In the genomic region with DNA sequence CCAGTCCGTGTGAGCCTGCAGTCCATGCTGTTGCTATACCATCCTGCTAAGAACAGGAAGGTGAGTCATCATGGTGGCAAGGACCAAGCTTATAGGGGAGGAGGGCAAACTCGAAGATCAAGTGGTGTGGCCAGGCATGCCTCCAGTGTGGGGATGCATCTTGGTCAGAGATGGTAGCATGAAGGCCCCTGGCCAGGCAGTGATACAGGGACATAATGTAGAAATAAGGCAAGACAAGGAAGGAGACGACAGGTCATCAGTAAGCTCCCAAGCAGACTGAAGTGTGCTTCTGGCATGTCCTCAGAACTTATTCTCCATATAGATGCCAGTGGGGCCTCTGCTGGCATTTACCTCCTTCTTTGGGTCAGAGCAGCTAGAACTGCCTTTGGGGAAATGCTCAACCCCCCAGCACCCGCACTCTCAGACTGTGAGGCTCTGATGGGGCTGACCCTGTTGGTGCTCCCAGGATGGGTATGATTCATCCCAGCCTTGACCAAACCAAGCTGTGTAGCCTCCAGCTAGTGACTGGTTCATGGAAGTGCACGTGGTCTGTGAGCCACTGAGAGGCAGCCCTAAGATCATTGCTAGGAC, we compare ENCODE assay signal across 10 cellular contexts. TPM values are rescaled to one million over a fixed set of nuclear protein-coding genes. Genes with fewer than 3 reads are reported as not detected.
DNase-seq lines count a peak whose midpoint lies in the region; ATAC-seq and TF ChIP-seq lines count a peak whose summit lies in the region.
"Had no signal": no experiment of that assay in that cellular context is flagged by ENCODE, and none has a peak within 500 bp of the region (broad histone marks: within the 10 kb centered on the region; RNA-seq: fewer than 3 reads in every experiment).

No MANE protein-coding gene starts in this region.

- no peak overlapping the region for H3K4me3 Mint-ChIP-seq in activated CD8-positive, alpha-beta memory T cell treated with anti-CD3 and anti-CD28 coated beads, Interleukin-2, amount 10 ng/mL, durations not matched to agents 7 days and 5 days
- peak overlapping the region; percentile 49 for H3K4me3 Mint-ChIP-seq in glutamatergic neuron (ENCODE audit: unreplicated experiment)
- H3K4me3 Mint-ChIP-seq: activated naive CD4-positive, alpha-beta T cell treated with anti-CD3 and anti-CD28 coated beads, Interleukin-2, amount 10 ng/mL, durations not matched to agents 7 days and 5 days had no signal

- DNase-seq in ACHN (peak; percentile 17), HFF-Myc (ENCODE audit: extremely low read depth, low read depth) (peak; percentile 15), glutamatergic neuron (no peak), DMS153 (lab: John Stamatoyannopoulos, UW) (no peak), kidney glomerular epithelial cell (lab: John Stamatoyannopoulos, UW) (no peak), NCI-H1436 (lab: John Stamatoyannopoulos, UW) (no peak)
- DNase-seq in activated CD8-positive, alpha-beta memory T cell treated with anti-CD3 and anti-CD28 coated beads, Interleukin-2, amount 10 ng/mL, durations not matched to agents 7 days and 5 days = peak; percentile 39
- DNase-seq: activated naive CD4-positive, alpha-beta T cell treated with anti-CD3 and anti-CD28 coated beads, Interleukin-2, amount 10 ng/mL, durations not matched to agents 7 days and 5 days; MM.1S had no signal

- CTCF ChIA-PET in activated CD8-positive, alpha-beta memory T cell treated with anti-CD3 and anti-CD28 coated beads, Interleukin-2, amount 10 ng/mL, durations not matched to agents 7 days and 5 days (lab: Charles Lee) = interaction anchor here (1.3 kb wide), 1 partner anchor 181 kb away, joined by 3 read pairs; no protein-coding TSS in a partner anchor

- in situ Hi-C loops in ACHN (cut with HindIII; ENCODE audit: low pct_ligation_motif_present, low pct_unique_long_range_greater_than_20kb, low sequenced_read_pairs) = no loop called here

- H3K4me1 Mint-ChIP-seq in activated CD8-positive, alpha-beta memory T cell treated with anti-CD3 and anti-CD28 coated beads, Interleukin-2, amount 10 ng/mL, durations not matched to agents 7 days and 5 days = peaks cover 10% of the 10 kb centered on the region
- peaks cover 41% of the 10 kb centered on the region for H3K4me1 Mint-ChIP-seq in glutamatergic neuron (ENCODE audit: low read depth, unreplicated experiment)

- no peak overlapping the region for H3K27ac Mint-ChIP-seq in activated CD8-positive, alpha-beta memory T cell treated with anti-CD3 and anti-CD28 coated beads, Interleukin-2, amount 10 ng/mL, durations not matched to agents 7 days and 5 days
- H3K27ac Mint-ChIP-seq in glutamatergic neuron (ENCODE audit: unreplicated experiment) = no peak overlapping the region
- H3K27ac Mint-ChIP-seq: activated naive CD4-positive, alpha-beta T cell treated with anti-CD3 and anti-CD28 coated beads, Interleukin-2, amount 10 ng/mL, durations not matched to agents 7 days and 5 days had no signal

- peaks cover 27% of the 10 kb centered on the region for H3K27me3 Mint-ChIP-seq in activated CD8-positive, alpha-beta memory T cell treated with anti-CD3 and anti-CD28 coated beads, Interleukin-2, amount 10 ng/mL, durations not matched to agents 7 days and 5 days
- H3K27me3 Mint-ChIP-seq in glutamatergic neuron (ENCODE audit: unreplicated experiment) = peaks cover 8% of the 10 kb centered on the region

- H3K36me3 Mint-ChIP-seq in activated CD8-positive, alpha-beta memory T cell treated with anti-CD3 and anti-CD28 coated beads, Interleukin-2, amount 10 ng/mL, durations not matched to agents 7 days and 5 days = no peaks in the 10 kb centered on the region
- H3K36me3 Mint-ChIP-seq in glutamatergic neuron (ENCODE audit: unreplicated experiment) = peaks cover 10% of the 10 kb centered on the region
- H3K36me3 Mint-ChIP-seq: activated naive CD4-positive, alpha-beta T cell treated with anti-CD3 and anti-CD28 coated beads, Interleukin-2, amount 10 ng/mL, durations not matched to agents 7 days and 5 days had no signal

- ATAC-seq in activated CD8-positive, alpha-beta memory T cell treated with anti-CD3 and anti-CD28 coated beads, Interleukin-2, amount 10 ng/mL, durations not matched to agents 7 days and 5 days = peak; percentile 36
- no peak for ATAC-seq in HG02763 (IDR thresholded peaks at IDR 0.05; ENCODE audit: unreplicated experiment)

- no peak overlapping the region for H3K4me3 ChIP-seq in HFF-Myc (replicated peaks; ENCODE audit: low read depth, low read length)

- TF ChIP-seq CTCF in HFF-Myc (IDR thresholded peaks at IDR 0.05; ENCODE audit: low read depth, low read length, missing control alignments) (no peak), glutamatergic neuron (IDR thresholded peaks at IDR 0.05; ENCODE audit: partially characterized antibody, unreplicated experiment) (no peak)

- no peaks in the 10 kb centered on the region for H3K9me3 Mint-ChIP-seq in activated CD8-positive, alpha-beta memory T cell treated with anti-CD3 and anti-CD28 coated beads, Interleukin-2, amount 10 ng/mL, durations not matched to agents 7 days and 5 days (ENCODE audit: low read depth)
- H3K9me3 Mint-ChIP-seq in glutamatergic neuron (ENCODE audit: unreplicated experiment) = peaks cover 2% of the 10 kb centered on the region
- H3K9me3 Mint-ChIP-seq: activated naive CD4-positive, alpha-beta T cell treated with anti-CD3 and anti-CD28 coated beads, Interleukin-2, amount 10 ng/mL, durations not matched to agents 7 days and 5 days had no signal

RNA-seq across cellular contexts. Expression of a gene that starts 52.5 kb away (rescaled TPM):
- total RNA-seq in activated CD8-positive, alpha-beta memory T cell treated with anti-CD3 and anti-CD28 coated beads, Interleukin-2, amount 10 ng/mL, durations not matched to agents 7 days and 5 days = not detected
- total RNA-seq in glutamatergic neuron (ENCODE audit: unreplicated experiment) = 31.2 TPM

Comparison
In these comparisons a context has a peak if more than half of its experiments do, and no peak if none do; other contexts are left out.
1. DNase-seq: peak in ACHN (single experiment), HFF-Myc (single experiment) and activated CD8-positive, alpha-beta memory T cell treated with anti-CD3 and anti-CD28 coated beads, Interleukin-2, amount 10 ng/mL, durations not matched to agents 7 days and 5 days (single experiment); none in glutamatergic neuron (single experiment), DMS153 (single experiment), kidney glomerular epithelial cell (single experiment) and NCI-H1436 (single experiment).
2. RNA of a gene that starts 52.5 kb away (total RNA-seq): 31.2 TPM in glutamatergic neuron (single experiment); not detected in activated CD8-positive, alpha-beta memory T cell treated with anti-CD3 and anti-CD28 coated beads, Interleukin-2, amount 10 ng/mL, durations not matched to agents 7 days and 5 days; every median in the first group is over 10 times any median in the second.